11 cellular contexts compared by ENCODE assay signal in the genomic region with DNA sequence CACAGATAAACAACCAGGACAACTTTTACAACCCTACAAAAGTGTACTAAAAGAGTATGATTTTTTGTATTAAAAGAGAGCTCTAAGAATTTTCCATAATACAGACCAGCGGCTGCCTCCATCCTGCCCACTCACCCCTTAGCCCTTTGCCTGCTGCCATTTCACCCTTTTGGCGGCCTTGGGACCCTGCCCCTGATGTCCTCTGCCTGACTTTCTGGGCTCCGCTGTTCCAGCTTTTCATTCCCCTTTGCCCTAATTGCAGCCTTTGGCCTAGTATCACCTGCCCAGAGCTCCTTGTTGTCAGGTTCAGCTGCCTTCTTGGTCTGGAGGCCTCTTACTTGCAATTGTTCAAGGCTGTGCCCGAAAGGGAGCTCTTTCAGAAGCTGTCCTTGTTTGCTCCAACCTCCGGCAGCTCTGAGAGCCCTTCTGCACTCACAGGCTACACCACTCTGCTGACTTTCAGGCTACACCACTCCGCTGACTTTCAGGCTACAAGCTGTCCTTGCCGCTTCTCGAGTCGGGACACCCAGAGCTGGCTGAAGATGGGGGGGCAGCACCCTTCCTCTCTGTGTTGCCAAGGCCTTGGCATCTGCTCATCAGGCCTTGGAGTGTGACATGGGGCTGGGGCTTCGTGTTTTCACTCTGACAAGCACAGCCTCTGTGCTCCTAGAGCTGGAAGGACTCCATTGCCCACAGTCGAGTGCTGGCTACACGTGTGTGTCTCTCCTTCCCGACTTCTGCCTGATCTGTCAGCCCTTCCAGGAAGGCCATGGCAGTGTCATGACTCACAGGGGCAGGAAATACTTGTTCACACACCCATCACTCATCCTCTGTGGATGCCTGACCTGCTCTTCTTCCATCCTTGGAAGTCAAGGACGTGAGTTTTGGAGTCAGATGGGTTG. TPM values are rescaled to one million over a fixed set of nuclear protein-coding genes. Genes with fewer than 3 reads are reported as not detected.
DNase-seq lines count a peak whose midpoint lies in the region; TF ChIP-seq lines count a peak whose summit lies in the region.
"Had no signal": no experiment of that assay in that cellular context is flagged by ENCODE, and none has a peak within 500 bp of the region (broad histone marks: within the 10 kb centered on the region; RNA-seq: fewer than 3 reads in every experiment).

No MANE protein-coding gene starts in this region.

- 84% methylated on average over 14 of the region's 14 CpGs for WGBS in esophagus muscularis mucosa
- no CpG with 5 or more reads among the region's 14 CpGs for WGBS in trophoblast cell (ENCODE audit: extremely low coverage, insufficient coverage, insufficient read length)

- no peak overlapping the region for H2BK5ac ChIP-seq in trophoblast cell (ENCODE audit: low read depth, low read length, poor library complexity)

- peaks cover 52 to 75% (median 64%) of the 10 kb centered on the region in 10 experiments for H3K4me1 ChIP-seq in BLaER1 treated with 17β-estradiol and CSF1 and Interleukin-3, amounts not matched to agents 10 nM and 100 nM
- H3K4me1 ChIP-seq in esophagus muscularis mucosa (peaks cover 7 to 35% (median 32%) of the 10 kb centered on the region in 4 donors), trophoblast cell (ENCODE audit: control insufficient read depth in 1 of 2, insufficient read depth in 2 of 2, low read length in 2 of 2) (no peaks in the 10 kb centered on the region)

- intact Hi-C loops in esophagus muscularis mucosa (cut with DNase I): no loop called here

- no peak overlapping the region for H2BK12ac ChIP-seq in trophoblast cell (ENCODE audit: low read length)

- H3K14ac ChIP-seq in trophoblast cell (ENCODE audit: low read length): no peak overlapping the region

- no peak overlapping the region; a peak in 2 of 22 replicates for H3K27ac ChIP-seq in BLaER1 treated with 17β-estradiol and CSF1 and Interleukin-3, amounts not matched to agents 10 nM and 100 nM
- H3K27ac ChIP-seq in esophagus muscularis mucosa (replicated peaks in 1 of 4): no peak overlapping the region
- H3K27ac ChIP-seq in trophoblast cell (ENCODE audit: low read depth, low read length): no peak overlapping the region
- H3K27ac ChIP-seq: brain microvascular endothelial cell had no signal

- H2AK5ac ChIP-seq in trophoblast cell (ENCODE audit: low read length): no peak overlapping the region

- no peak overlapping the region for H4K8ac ChIP-seq in trophoblast cell (ENCODE audit: low read depth, low read length)

- no peaks in the 10 kb centered on the region for H3K79me1 ChIP-seq in trophoblast cell (ENCODE audit: low read length)

- no peak overlapping the region for H3K4me3 ChIP-seq in BLaER1 treated with 17β-estradiol and CSF1 and Interleukin-3, amounts not matched to agents 10 nM and 100 nM
- no peak overlapping the region for H3K4me3 ChIP-seq in esophagus muscularis mucosa
- no peak overlapping the region for H3K4me3 ChIP-seq in trophoblast cell (ENCODE audit: low read depth, low read length)

- no peak for TF ChIP-seq CTCF in esophagus muscularis mucosa (IDR thresholded peaks at IDR 0.05)

- no peak overlapping the region for H3K9ac ChIP-seq in BLaER1 treated with 17β-estradiol and CSF1 and Interleukin-3, amounts not matched to agents 10 nM and 100 nM
- H3K9ac ChIP-seq in trophoblast cell (ENCODE audit: low read length): no peak overlapping the region

- peaks cover 8 to 46% (median 32%) of the 10 kb centered on the region in 11 experiments; a peak in 19 of 22 replicates for H3K9me3 ChIP-seq in BLaER1 treated with 17β-estradiol and CSF1 and Interleukin-3, amounts not matched to agents 10 nM and 100 nM (replicated peaks in 1 of 11)
- H3K9me3 ChIP-seq in esophagus muscularis mucosa (no peaks in the 10 kb centered on the region), trophoblast cell (ENCODE audit: insufficient read depth, low read depth, low read length) (peaks cover 4% of the 10 kb centered on the region)

- no peaks in the 10 kb centered on the region for H3K36me3 ChIP-seq in BLaER1 treated with 17β-estradiol and CSF1 and Interleukin-3, amounts not matched to agents 10 nM and 100 nM
- no peaks in the 10 kb centered on the region for H3K36me3 ChIP-seq in esophagus muscularis mucosa
- no peaks in the 10 kb centered on the region for H3K36me3 ChIP-seq in trophoblast cell (ENCODE audit: control insufficient read depth in 1 of 2, insufficient read depth in 2 of 2, low read length in 2 of 2)
- H3K36me3 ChIP-seq: brain microvascular endothelial cell had no signal

- no peak overlapping the region for H3K4ac ChIP-seq in trophoblast cell (ENCODE audit: low read depth, low read length)

- no peak overlapping the region for H2BK120ac ChIP-seq in trophoblast cell (ENCODE audit: insufficient read depth, low read length, poor library complexity)

- no peaks in the 10 kb centered on the region for H3K27me3 ChIP-seq in BLaER1 treated with 17β-estradiol and CSF1 and Interleukin-3, amounts not matched to agents 10 nM and 100 nM
- peaks cover 0 to 11% (median 0%) of the 10 kb centered on the region in 4 donors for H3K27me3 ChIP-seq in esophagus muscularis mucosa
- peaks cover 3% of the 10 kb centered on the region for H3K27me3 ChIP-seq in trophoblast cell (ENCODE audit: insufficient read depth, low read length)

- DNase-seq in NCI-H226 (peak; percentile 65), esophagus muscularis mucosa (ENCODE audit: extremely low spot score) (peak; percentile 86), trophoblast cell (peak; percentile 16 to 32), NCI-H1048 (lab: John Stamatoyannopoulos, UW) (no peak), CD1c-positive myeloid dendritic cell (ENCODE audit: extremely low spot score) (no peak), DMS153 treated with DMSO at 0.1 percent for 48 hours (lab: John Stamatoyannopoulos, UW; ENCODE audit: unreplicated experiment) (no peak), SHP77 (lab: John Stamatoyannopoulos, UW) (no peak)
- DNase-seq: brain microvascular endothelial cell; CD8-positive, alpha-beta T cell; T1000 had no signal

- H3K23ac ChIP-seq in trophoblast cell (ENCODE audit: low read length): no peak overlapping the region

- H3K18ac ChIP-seq in trophoblast cell (ENCODE audit: low read length): no peak overlapping the region

- no peak overlapping the region for H4K12ac ChIP-seq in trophoblast cell (ENCODE audit: low read depth, low read length)

- H3K4me2 ChIP-seq in BLaER1 treated with 17β-estradiol and CSF1 and Interleukin-3, amounts not matched to agents 10 nM and 100 nM: peak overlapping the region; percentile 38 to 98 (median 95); a peak in 19 of 22 replicates
- no peak overlapping the region for H3K4me2 ChIP-seq in trophoblast cell (ENCODE audit: low read length)

- H3K79me2 ChIP-seq in trophoblast cell (ENCODE audit: control insufficient read depth, insufficient read depth, low read length, poor library complexity): no peaks in the 10 kb centered on the region

- no peak overlapping the region for H2AFZ ChIP-seq in trophoblast cell (ENCODE audit: insufficient read depth, low read length, poor library complexity)

- no peak for TF ChIP-seq EP300 in esophagus muscularis mucosa (IDR thresholded peaks at IDR 0.05)

- H4K20me1 ChIP-seq in BLaER1 treated with 17β-estradiol and CSF1 and Interleukin-3, amounts not matched to agents 10 nM and 100 nM: no peaks in the 10 kb centered on the region

- no peak overlapping the region for H4K91ac ChIP-seq in trophoblast cell (ENCODE audit: low read depth, low read length)

- TF ChIP-seq POLR2A in esophagus muscularis mucosa (IDR thresholded peaks at IDR 0.05; ENCODE audit: low read depth): no peak

RNA-seq across cellular contexts. Expression of a gene that starts 43.1 kb away (rescaled TPM):
- 100 to 1,000 TPM in 1 of 4 donors, 10 to 100 TPM in 3; 59.4 to 119 (median 76.1) TPM for total RNA-seq in esophagus muscularis mucosa
- 7.3 and 8.1 TPM in 2 replicates for polyA plus RNA-seq in trophoblast cell (2013)

Comparison
In these comparisons a context has a peak if more than half of its experiments do, and no peak if none do; other contexts are left out.
1. DNase-seq: peak in NCI-H226 (single experiment), esophagus muscularis mucosa (single experiment) and trophoblast cell (2 of 2); none in NCI-H1048 (single experiment), CD1c-positive myeloid dendritic cell (single experiment), DMS153 treated with DMSO at 0.1 percent for 48 hours (single experiment) and SHP77 (0 of 2).